In genomic region chr20:57511709-57512108, GRCh38 we compare ENCODE assay signal across 12 cellular contexts. TPM values are rescaled to one million over a fixed set of nuclear protein-coding genes. Genes with fewer than 3 reads are reported as not detected.
"Had no signal": no experiment of that assay in that cellular context is flagged by ENCODE, and none has a peak within 500 bp of the region (broad histone marks: within the 10 kb centered on the region; RNA-seq: fewer than 3 reads in every experiment).

No MANE protein-coding gene starts in this region.

RNA-seq across cellular contexts. Expression of gene CTCFL, which starts 13.2 kb away (rescaled TPM):
- total RNA-seq: left cardiac atrium, lung, mononuclear cell, natural killer cell, occipital lobe, osteocyte, posterior vena cava, psoas muscle, suprapubic skin, thoracic aorta, ureter had no signal

RNA-seq across cellular contexts. Expression of gene PCK1, which starts 49.2 kb away (rescaled TPM):
- total RNA-seq: mesothelial cell of epicardium, mononuclear cell, natural killer cell, osteocyte had no signal
